Comparison of ENCODE assay signal across 26 cellular contexts in genomic region chr20:63543733-63544132, GRCh38. TPM values are rescaled to one million over a fixed set of nuclear protein-coding genes. Genes with fewer than 3 reads are reported as not detected.
"Had no signal": no experiment of that assay in that cellular context is flagged by ENCODE, and none has a peak within 500 bp of the region (broad histone marks: within the 10 kb centered on the region; RNA-seq: fewer than 3 reads in every experiment).

No MANE protein-coding gene starts in this region.

- H3K4me1 ChIP-seq: gastrocnemius medialis, prostate gland, right atrium auricular region had no signal

- H3K9me3 ChIP-seq: gastrocnemius medialis, heart right ventricle, left lung, prostate gland, right atrium auricular region, tibial artery, vagina had no signal

- H3K27ac Mint-ChIP-seq: activated CD4-positive, alpha-beta T cell treated with anti-CD3 and anti-CD28 coated beads, Interleukin-2, amount 10 ng/mL, durations not matched to agents 7 days and 5 days; activated CD8-positive, alpha-beta T cell treated with anti-CD3 and anti-CD28 coated beads, Interleukin-2, amount 10 ng/mL, durations not matched to agents 7 days and 5 days; activated naive CD4-positive, alpha-beta T cell treated with anti-CD3 and anti-CD28 coated beads for 36 hours had no signal

- DNase-seq: activated CD4-positive, alpha-beta T cell treated with anti-CD3 and anti-CD28 coated beads, Interleukin-2, amount 10 ng/mL, durations not matched to agents 7 days and 5 days; activated CD8-positive, alpha-beta memory T cell treated with anti-CD3 and anti-CD28 coated beads, Interleukin-2, amount 50 U/mL, for 4 hours; activated CD8-positive, alpha-beta T cell treated with anti-CD3 and anti-CD28 coated beads, Interleukin-2, amount 10 ng/mL, durations not matched to agents 7 days and 5 days; activated naive CD4-positive, alpha-beta T cell treated with anti-CD3 and anti-CD28 coated beads for 36 hours; activated T-cell treated with anti-CD3 and anti-CD28 coated beads, Interleukin-2, amount 50 U/mL, for 4 hours; aorta; brain microvascular endothelial cell; gastrocnemius medialis; heart right ventricle; left lung; mammary epithelial cell; stimulated activated CD4-positive, alpha-beta T cell treated with anti-CD3 and anti-CD28 coated beads, Interleukin-2, amount 100 ng/mL, for 24 hours; stimulated activated naive CD8-positive, alpha-beta T cell treated with anti-CD3 and anti-CD28 coated beads, Interleukin-15, Interleukin-2, amounts not matched to agents 100 U/mL and 50 U/mL, for 24 hours; T-cell; T1000; tibial artery had no signal

- H3K36me3 Mint-ChIP-seq: T-cell had no signal

- H3K27ac ChIP-seq: brain microvascular endothelial cell, coronary artery, gastrocnemius medialis, heart right ventricle, left lung, prostate gland, right atrium auricular region, tibial artery, vagina had no signal

- ATAC-seq: activated CD4-positive, CD25-positive, alpha-beta regulatory T cell treated with anti-CD3 and anti-CD28 coated beads, Interleukin-2, amount 50 U/mL, for 24 hours; activated CD8-positive, alpha-beta T cell treated with anti-CD3 and anti-CD28 coated beads, Interleukin-2, amount 10 ng/mL, durations not matched to agents 7 days and 5 days; activated T-cell treated with anti-CD3 and anti-CD28 coated beads, Interleukin-2, amount 50 U/mL, for 4 hours; esophagus mucosa; gastrocnemius medialis; heart right ventricle; left lung; stimulated activated naive CD8-positive, alpha-beta T cell treated with anti-CD3 and anti-CD28 coated beads, Interleukin-15, Interleukin-2, amounts not matched to agents 100 U/mL and 50 U/mL, for 24 hours; T-cell had no signal

- H3K27me3 ChIP-seq: right atrium auricular region, vagina had no signal

- H3K4me3 Mint-ChIP-seq: activated CD4-positive, alpha-beta T cell treated with anti-CD3 and anti-CD28 coated beads, Interleukin-2, amount 10 ng/mL, durations not matched to agents 7 days and 5 days; activated CD8-positive, alpha-beta T cell treated with anti-CD3 and anti-CD28 coated beads, Interleukin-2, amount 10 ng/mL, durations not matched to agents 7 days and 5 days; activated naive CD4-positive, alpha-beta T cell treated with anti-CD3 and anti-CD28 coated beads for 36 hours; activated T-cell treated with anti-CD3 and anti-CD28 coated beads, Interleukin-2, amount 50 U/mL, for 4 hours; T-cell had no signal

- H3K4me1 Mint-ChIP-seq: activated CD4-positive, alpha-beta T cell treated with anti-CD3 and anti-CD28 coated beads, Interleukin-2, amount 10 ng/mL, durations not matched to agents 7 days and 5 days had no signal

- H3K36me3 ChIP-seq: brain microvascular endothelial cell, gastrocnemius medialis, heart right ventricle, left lung, prostate gland, right atrium auricular region, tibial artery, vagina had no signal

- H3K9me3 Mint-ChIP-seq: activated CD4-positive, alpha-beta T cell treated with anti-CD3 and anti-CD28 coated beads, Interleukin-2, amount 10 ng/mL, durations not matched to agents 7 days and 5 days; activated naive CD4-positive, alpha-beta T cell treated with anti-CD3 and anti-CD28 coated beads for 36 hours; activated T-cell treated with anti-CD3 and anti-CD28 coated beads, Interleukin-2, amount 50 U/mL, for 4 hours; T-cell had no signal

- H3K4me3 ChIP-seq: coronary artery, gastrocnemius medialis, heart right ventricle, left lung, prostate gland, right atrium auricular region, tibial artery, vagina had no signal

RNA-seq across cellular contexts. Expression of gene SRMS, which starts 3.8 kb away (rescaled TPM):
- total RNA-seq: activated CD4-positive, alpha-beta T cell treated with anti-CD3 and anti-CD28 coated beads, Interleukin-2, amount 10 ng/mL, durations not matched to agents 7 days and 5 days; activated CD8-positive, alpha-beta T cell treated with anti-CD3 and anti-CD28 coated beads, Interleukin-2, amount 10 ng/mL, durations not matched to agents 7 days and 5 days; activated naive CD4-positive, alpha-beta T cell treated with anti-CD3 and anti-CD28 coated beads for 36 hours; activated T-cell treated with anti-CD3 and anti-CD28 coated beads, Interleukin-2, amount 50 U/mL, for 4 hours; aorta; gastrocnemius medialis; heart right ventricle; kidney epithelial cell; left lung; myocyte; osteocyte; right atrium auricular region; skeletal muscle tissue; T-cell; vagina had no signal
- polyA plus RNA-seq: aorta, heart right ventricle had no signal

RNA-seq across cellular contexts. Expression of gene PTK6, which starts 6.6 kb away (rescaled TPM):
- total RNA-seq: right atrium auricular region, skeletal muscle tissue had no signal

RNA-seq across cellular contexts. Expression of gene FNDC11, which starts 10.2 kb away (rescaled TPM):
- total RNA-seq: right atrium auricular region, vagina had no signal
